In genomic region chr10:23404461-23404980, GRCh38 we compare ENCODE assay signal across 1 cellular context.
TF ChIP-seq lines count a peak whose summit lies in the region.

No MANE protein-coding gene starts in this region.

TF ChIP-seq in IMR-90, 13 proteins besides CTCF, POLR2A, EP300 and RAD21 (continued from another document):
- TF ChIP-seq BHLHE40 (IDR thresholded peaks at IDR 0.05; ENCODE audit: low read depth, low read length) (no peak), CHD1 (IDR thresholded peaks at IDR 0.05; ENCODE audit: low read depth, low read length) (no peak), MXI1 (IDR thresholded peaks at IDR 0.05; ENCODE audit: borderline replicate concordance, low read depth, low read length) (no peak), RFX5 (IDR thresholded peaks at IDR 0.05; ENCODE audit: low read depth, low read length) (no peak), FOS (IDR thresholded peaks at IDR 0.05; ENCODE audit: low read depth, low read length) (no peak), USF2 (IDR thresholded peaks at IDR 0.05; ENCODE audit: low read depth, low read length) (no peak)
- TF ChIP-seq, protein P1, sequence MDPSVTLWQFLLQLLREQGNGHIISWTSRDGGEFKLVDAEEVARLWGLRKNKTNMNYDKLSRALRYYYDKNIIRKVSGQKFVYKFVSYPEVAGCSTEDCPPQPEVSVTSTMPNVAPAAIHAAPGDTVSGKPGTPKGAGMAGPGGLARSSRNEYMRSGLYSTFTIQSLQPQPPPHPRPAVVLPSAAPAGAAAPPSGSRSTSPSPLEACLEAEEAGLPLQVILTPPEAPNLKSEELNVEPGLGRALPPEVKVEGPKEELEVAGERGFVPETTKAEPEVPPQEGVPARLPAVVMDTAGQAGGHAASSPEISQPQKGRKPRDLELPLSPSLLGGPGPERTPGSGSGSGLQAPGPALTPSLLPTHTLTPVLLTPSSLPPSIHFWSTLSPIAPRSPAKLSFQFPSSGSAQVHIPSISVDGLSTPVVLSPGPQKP (IDR thresholded peaks at IDR 0.05; ENCODE audit: borderline replicate concordance, low read depth, low read length), result no peak
TF ChIP-seq in IMR-90: peak in this region for 0.
